In genomic region chr12:110006115-110006514, GRCh38 we compare ENCODE assay signal across 14 cellular contexts. TPM values are rescaled to one million over a fixed set of nuclear protein-coding genes. Genes with fewer than 3 reads are reported as not detected.
DNase-seq lines count a peak whose midpoint lies in the region; ATAC-seq and TF ChIP-seq lines count a peak whose summit lies in the region.
"Had no signal": no experiment of that assay in that cellular context is flagged by ENCODE, and none has a peak within 500 bp of the region (broad histone marks: within the 10 kb centered on the region; RNA-seq: fewer than 3 reads in every experiment).

No MANE protein-coding gene starts in this region.

- peaks cover 49% of the 10 kb centered on the region for H3K79me2 ChIP-seq in MM.1S (ENCODE audit: low read length)

- H3K4me1 Mint-ChIP-seq in activated naive CD4-positive, alpha-beta T cell treated with anti-CD3 and anti-CD28 coated beads, Interleukin-2, amount 50 U/mL, for 24 hours, result peaks cover 79% of the 10 kb centered on the region
- H3K4me1 Mint-ChIP-seq in activated T-helper 17 cell treated with anti-CD3 and anti-CD28 coated beads, Interleukin-2, amount 50 U/mL, for 72 hours, result peaks cover 47% of the 10 kb centered on the region
- H3K4me1 Mint-ChIP-seq in stimulated activated effector memory CD8-positive, alpha-beta T cell treated with anti-CD3 and anti-CD28 coated beads, Interleukin-12 subunit alpha, Interleukin-12 subunit beta, amount 100 ng/mL, for 72 hours, result peaks cover 68% of the 10 kb centered on the region
- H3K4me1 Mint-ChIP-seq in type B pancreatic cell (ENCODE audit: unreplicated experiment), result peaks cover 9% of the 10 kb centered on the region

- H3K36me3 ChIP-seq in MM.1S (replicated peaks; ENCODE audit: insufficient read depth, low read length), result no peaks in the 10 kb centered on the region

- H3K4me3 ChIP-seq in MM.1S (ENCODE audit: low read length), result no peak overlapping the region

- H4K20me1 ChIP-seq in MM.1S (ENCODE audit: insufficient read depth, low read length), result no peaks in the 10 kb centered on the region

- no peaks in the 10 kb centered on the region for H3K9me3 ChIP-seq in MM.1S (replicated peaks; ENCODE audit: insufficient read depth, low read length)

- TF ChIP-seq CTCF in MM.1S (IDR thresholded peaks at IDR 0.05; ENCODE audit: low read length) (no peak), type B pancreatic cell (conservative IDR thresholded peaks at IDR 0.05) (no peak)

- peaks cover 13% of the 10 kb centered on the region; the same call in 1 of the 2 replicates for H3F3A ChIP-seq in MM.1S (ENCODE audit: insufficient read depth, low read length)

- H3K36me3 Mint-ChIP-seq in activated naive CD4-positive, alpha-beta T cell treated with anti-CD3 and anti-CD28 coated beads, Interleukin-2, amount 50 U/mL, for 24 hours, result peaks cover 6% of the 10 kb centered on the region
- peaks cover 40% of the 10 kb centered on the region for H3K36me3 Mint-ChIP-seq in activated T-helper 17 cell treated with anti-CD3 and anti-CD28 coated beads, Interleukin-2, amount 50 U/mL, for 72 hours (ENCODE audit: low read depth)
- peaks cover 25% of the 10 kb centered on the region for H3K36me3 Mint-ChIP-seq in stimulated activated effector memory CD8-positive, alpha-beta T cell treated with anti-CD3 and anti-CD28 coated beads, Interleukin-12 subunit alpha, Interleukin-12 subunit beta, amount 100 ng/mL, for 72 hours
- H3K36me3 Mint-ChIP-seq in type B pancreatic cell, result peaks cover 5% of the 10 kb centered on the region

- no peaks in the 10 kb centered on the region for H3K27me3 ChIP-seq in MM.1S (replicated peaks; ENCODE audit: insufficient read depth, low read length)

- H3K27me3 Mint-ChIP-seq in activated naive CD4-positive, alpha-beta T cell treated with anti-CD3 and anti-CD28 coated beads, Interleukin-2, amount 50 U/mL, for 24 hours, result no peaks in the 10 kb centered on the region
- H3K27me3 Mint-ChIP-seq in activated T-helper 17 cell treated with anti-CD3 and anti-CD28 coated beads, Interleukin-2, amount 50 U/mL, for 72 hours, result no peaks in the 10 kb centered on the region
- no peaks in the 10 kb centered on the region for H3K27me3 Mint-ChIP-seq in type B pancreatic cell

- no peaks in the 10 kb centered on the region for H3K9me2 ChIP-seq in MM.1S (replicated peaks; ENCODE audit: insufficient read depth, low read length)

- H3K9me3 Mint-ChIP-seq in activated naive CD4-positive, alpha-beta T cell treated with anti-CD3 and anti-CD28 coated beads, Interleukin-2, amount 50 U/mL, for 24 hours, result no peaks in the 10 kb centered on the region
- no peaks in the 10 kb centered on the region for H3K9me3 Mint-ChIP-seq in activated T-helper 17 cell treated with anti-CD3 and anti-CD28 coated beads, Interleukin-2, amount 50 U/mL, for 72 hours
- no peaks in the 10 kb centered on the region for H3K9me3 Mint-ChIP-seq in stimulated activated effector memory CD8-positive, alpha-beta T cell treated with anti-CD3 and anti-CD28 coated beads, Interleukin-12 subunit alpha, Interleukin-12 subunit beta, amount 100 ng/mL, for 72 hours
- no peaks in the 10 kb centered on the region for H3K9me3 Mint-ChIP-seq in type B pancreatic cell

- H3K9ac ChIP-seq in MM.1S (ENCODE audit: low read length), result no peak overlapping the region
- H3K9ac ChIP-seq: BLaER1 treated with 17β-estradiol and CSF1 and Interleukin-3, amounts not matched to agents 10 nM and 100 nM had no signal

- H3K27ac Mint-ChIP-seq in activated naive CD4-positive, alpha-beta T cell treated with anti-CD3 and anti-CD28 coated beads, Interleukin-2, amount 50 U/mL, for 24 hours, result no peak overlapping the region
- peak overlapping the region; percentile 82 for H3K27ac Mint-ChIP-seq in activated T-helper 17 cell treated with anti-CD3 and anti-CD28 coated beads, Interleukin-2, amount 50 U/mL, for 72 hours
- no peak overlapping the region for H3K27ac Mint-ChIP-seq in stimulated activated effector memory CD8-positive, alpha-beta T cell treated with anti-CD3 and anti-CD28 coated beads, Interleukin-12 subunit alpha, Interleukin-12 subunit beta, amount 100 ng/mL, for 72 hours
- H3K27ac Mint-ChIP-seq in type B pancreatic cell, result no peak overlapping the region

- H3K4me3 Mint-ChIP-seq in activated naive CD4-positive, alpha-beta T cell treated with anti-CD3 and anti-CD28 coated beads, Interleukin-2, amount 50 U/mL, for 24 hours, result peak overlapping the region; percentile 15
- peak overlapping the region; percentile 100 for H3K4me3 Mint-ChIP-seq in activated T-helper 17 cell treated with anti-CD3 and anti-CD28 coated beads, Interleukin-2, amount 50 U/mL, for 72 hours
- peak overlapping the region; percentile 45 for H3K4me3 Mint-ChIP-seq in stimulated activated effector memory CD8-positive, alpha-beta T cell treated with anti-CD3 and anti-CD28 coated beads, Interleukin-12 subunit alpha, Interleukin-12 subunit beta, amount 100 ng/mL, for 72 hours
- H3K4me3 Mint-ChIP-seq in type B pancreatic cell, result no peak overlapping the region

- H3K27ac ChIP-seq in MM.1S (ENCODE audit: low read length), result peak overlapping the region; percentile 59; the same call in 1 of the 2 replicates

- no peak overlapping the region for H2AFZ ChIP-seq in MM.1S (ENCODE audit: low read length)

- no peak for DNase-seq in activated naive CD4-positive, alpha-beta T cell (lab: John Stamatoyannopoulos, UW)
- DNase-seq in MM.1S (no peak), NCI-H526 treated with DMSO at 0.1 percent for 48 hours (lab: John Stamatoyannopoulos, UW) (no peak), type B pancreatic cell (ENCODE audit: extremely low spot score, unreplicated experiment) (no peak)
- DNase-seq in stimulated activated effector memory CD8-positive, alpha-beta T cell treated with anti-CD3 and anti-CD28 coated beads, Interleukin-12 subunit alpha, Interleukin-12 subunit beta, amount 100 ng/mL, for 72 hours (ENCODE audit: low spot score in 2 of 2), result no peak
- no peak for DNase-seq in stimulated activated naive CD4-positive, alpha-beta T cell (lab: John Stamatoyannopoulos, UW)
- DNase-seq: H7, NCI-H187, NCI-H345, NCI-H526, OCI-M1 had no signal

- no peak overlapping the region; the same call in 1 of the 2 replicates for H3K4me2 ChIP-seq in MM.1S (ENCODE audit: low read depth, low read length)

- no peak for ATAC-seq in activated T-helper 17 cell treated with anti-CD3 and anti-CD28 coated beads, Interleukin-2, amount 50 U/mL, for 72 hours (replicated peaks)
- ATAC-seq in stimulated activated effector memory CD8-positive, alpha-beta T cell treated with anti-CD3 and anti-CD28 coated beads, Interleukin-12 subunit alpha, Interleukin-12 subunit beta, amount 100 ng/mL, for 72 hours, result no peak

- H3K4me1 ChIP-seq in MM.1S (ENCODE audit: low read length), result 0 out of 2 replicates have a peak, but pooled peaks cover 6% of the 10 kb centered on the region

RNA-seq across cellular contexts. Expression of gene ANKRD13A, which starts 6.9 kb away (rescaled TPM):
- total RNA-seq in activated T-helper 17 cell treated with anti-CD3 and anti-CD28 coated beads, Interleukin-2, amount 50 U/mL, for 72 hours, result 10 to 100 TPM; 61.4 to 68.5 TPM
- 34.6 and 43.4 TPM in 2 replicates for total RNA-seq in type B pancreatic cell (ENCODE audit: low replicate concordance)

RNA-seq across cellular contexts. Expression of gene GIT2, which starts 9.9 kb away (rescaled TPM):
- total RNA-seq in activated T-helper 17 cell treated with anti-CD3 and anti-CD28 coated beads, Interleukin-2, amount 50 U/mL, for 72 hours, result 10 to 100 TPM; 70.8 to 75.2 TPM
- total RNA-seq in type B pancreatic cell (ENCODE audit: low replicate concordance), result 26.3 and 38.4 TPM in 2 replicates

RNA-seq across cellular contexts. Expression of gene C12orf76, which starts 42.2 kb away (rescaled TPM):
- total RNA-seq in activated T-helper 17 cell treated with anti-CD3 and anti-CD28 coated beads, Interleukin-2, amount 50 U/mL, for 72 hours, result 10 to 100 TPM in 1 of 2 donors, 1 to 10 TPM in 1; 9.9 to 16.3 TPM
- 20.8 and 21.4 TPM in 2 replicates for total RNA-seq in type B pancreatic cell (ENCODE audit: low replicate concordance)
